8 cellular contexts compared by ENCODE assay signal in genomic region chr3:8324727-8325126, GRCh38.
DNase-seq lines count a peak whose midpoint lies in the region; ATAC-seq, FAIRE-seq and TF ChIP-seq lines count a peak whose summit lies in the region.

No MANE protein-coding gene starts in this region.

- ATAC-seq in activated T-cell treated with anti-CD3 and anti-CD28 coated beads, Interleukin-2, amount 50 U/mL, for 72 hours (replicated peaks in 1 of 2), result peak; percentile 72 to 78

- H3K9me3 Mint-ChIP-seq in activated T-cell treated with anti-CD3 and anti-CD28 coated beads, Interleukin-2, amount 50 U/mL, for 72 hours, result no peaks in the 10 kb centered on the region
- H3K9me3 Mint-ChIP-seq in glutamatergic neuron (ENCODE audit: unreplicated experiment), result peaks cover 2% of the 10 kb centered on the region

- no peak overlapping the region for H3K4me3 Mint-ChIP-seq in activated T-cell treated with anti-CD3 and anti-CD28 coated beads, Interleukin-2, amount 50 U/mL, for 72 hours
- H3K4me3 Mint-ChIP-seq in glutamatergic neuron (ENCODE audit: unreplicated experiment), result no peak overlapping the region

- DNase-seq in GM12864 (ENCODE audit: low read depth), result peak; percentile 2
- peak; percentile 20 for DNase-seq in H54 (ENCODE audit: insufficient read length, low spot score)
- peak; percentile 2 for DNase-seq in NCI-H526 treated with DMSO at 0.1 percent for 48 hours (lab: John Stamatoyannopoulos, UW)
- peak; percentile 43 to 52 for DNase-seq in activated T-cell treated with anti-CD3 and anti-CD28 coated beads, Interleukin-2, amount 50 U/mL, for 72 hours
- peak; percentile 52 for DNase-seq in glutamatergic neuron
- DNase-seq in stimulated activated CD4-positive, alpha-beta T cell treated with anti-CD3 and anti-CD28 coated beads, Interleukin-12 subunit alpha, Interleukin-12 subunit beta, amount 100 ng/mL, for 4 hours, result peak; percentile 18
- no peak for DNase-seq in NCI-H2196 (lab: John Stamatoyannopoulos, UW; ENCODE audit: unreplicated experiment)
- no peak for DNase-seq in epidermal melanocyte (ENCODE audit: insufficient read length, low spot score)

- H3K4me1 Mint-ChIP-seq in activated T-cell treated with anti-CD3 and anti-CD28 coated beads, Interleukin-2, amount 50 U/mL, for 72 hours (ENCODE audit: low read depth), result peaks cover 6% of the 10 kb centered on the region
- H3K4me1 Mint-ChIP-seq in glutamatergic neuron (ENCODE audit: low read depth, unreplicated experiment), result no peaks in the 10 kb centered on the region

- TF ChIP-seq CTCF in GM12864 (IDR thresholded peaks at IDR 0.05; ENCODE audit: low read depth, low read length, missing control alignments) (peak; percentile 71), glutamatergic neuron (IDR thresholded peaks at IDR 0.05; ENCODE audit: partially characterized antibody, unreplicated experiment) (peak; percentile 21)

- FAIRE-seq in H54 (lab: Jason Lieb, UNC), result peak; percentile 27

- H3K27ac Mint-ChIP-seq in activated T-cell treated with anti-CD3 and anti-CD28 coated beads, Interleukin-2, amount 50 U/mL, for 72 hours, result no peak overlapping the region
- H3K27ac Mint-ChIP-seq in glutamatergic neuron (ENCODE audit: unreplicated experiment), result no peak overlapping the region

- H3K4me3 ChIP-seq in GM12864 (ENCODE audit: low read depth, low read length), result no peak overlapping the region

- no peak for TF ChIP-seq POLR2A in H54 (IDR thresholded peaks at IDR 0.05; ENCODE audit: low read depth, low read length)

- H3K36me3 Mint-ChIP-seq in activated T-cell treated with anti-CD3 and anti-CD28 coated beads, Interleukin-2, amount 50 U/mL, for 72 hours (ENCODE audit: insufficient read depth in 2 of 2), result no peaks in the 10 kb centered on the region
- H3K36me3 Mint-ChIP-seq in glutamatergic neuron (ENCODE audit: unreplicated experiment), result peaks cover 3% of the 10 kb centered on the region

- no peaks in the 10 kb centered on the region for H3K27me3 Mint-ChIP-seq in activated T-cell treated with anti-CD3 and anti-CD28 coated beads, Interleukin-2, amount 50 U/mL, for 72 hours (ENCODE audit: low read depth)
- H3K27me3 Mint-ChIP-seq in glutamatergic neuron (ENCODE audit: unreplicated experiment), result peaks cover 2% of the 10 kb centered on the region

Comparison
In these comparisons a context has a peak if more than half of its experiments do, and no peak if none do; other contexts are left out.
1. DNase-seq: peak in GM12864 (single experiment), H54 (single experiment), NCI-H526 treated with DMSO at 0.1 percent for 48 hours (single experiment), activated T-cell treated with anti-CD3 and anti-CD28 coated beads, Interleukin-2, amount 50 U/mL, for 72 hours (2 of 2), glutamatergic neuron (single experiment) and stimulated activated CD4-positive, alpha-beta T cell treated with anti-CD3 and anti-CD28 coated beads, Interleukin-12 subunit alpha, Interleukin-12 subunit beta, amount 100 ng/mL, for 4 hours (single experiment); none in NCI-H2196 (single experiment) and epidermal melanocyte (single experiment).